23 cellular contexts compared by ENCODE assay signal in genomic region chr2:6723865-6724571, GRCh38.
A peak's percentile ranks its signal among the peaks of the same experiment; 100 is the strongest.
DNase-seq lines count a peak whose midpoint lies in the region; ATAC-seq and TF ChIP-seq lines count a peak whose summit lies in the region.
"Had no signal": no experiment of that assay in that cellular context is flagged by ENCODE, and none has a peak within 500 bp of the region (broad histone marks: within the 10 kb centered on the region; RNA-seq: fewer than 3 reads in every experiment).

No MANE protein-coding gene starts in this region.

- H3K36me3 ChIP-seq in BE2C (no peaks in the 10 kb centered on the region), smooth muscle cell (ENCODE audit: low read depth) (no peaks in the 10 kb centered on the region), prostate gland (no peaks in the 10 kb centered on the region)
- H3K36me3 ChIP-seq: esophagus squamous epithelium, gastroesophageal sphincter, right lobe of liver, tibial nerve had no signal

- no peaks in the 10 kb centered on the region for H3K79me2 ChIP-seq in smooth muscle cell (ENCODE audit: low read depth)
- H3K79me2 ChIP-seq: parathyroid adenoma had no signal

- no peak for TF ChIP-seq POLR2A in prostate gland (IDR thresholded peaks at IDR 0.05)

- H3K27me3 ChIP-seq in BE2C: no peaks in the 10 kb centered on the region
- no peaks in the 10 kb centered on the region for H3K27me3 ChIP-seq in smooth muscle cell (ENCODE audit: low read depth)
- H3K27me3 ChIP-seq in prostate gland (replicated peaks; ENCODE audit: insufficient read depth): no peaks in the 10 kb centered on the region
- H3K27me3 ChIP-seq: esophagus squamous epithelium, gastroesophageal sphincter, right lobe of liver, tibial nerve had no signal

- H3K4me3 ChIP-seq in BE2C (ENCODE audit: low read depth, low read length) (no peak overlapping the region), smooth muscle cell (no peak overlapping the region), prostate gland (no peak overlapping the region)
- H3K4me3 ChIP-seq: esophagus squamous epithelium, gastroesophageal sphincter, right lobe of liver, tibial nerve had no signal

- no peak for TF ChIP-seq CTCF in BE2C (IDR thresholded peaks at IDR 0.05; ENCODE audit: low read depth, low read length)
- TF ChIP-seq CTCF in VCaP (conservative IDR thresholded peaks at IDR 0.05): no peak
- no peak for TF ChIP-seq CTCF in smooth muscle cell (IDR thresholded peaks at IDR 0.05; ENCODE audit: borderline replicate concordance, insufficient read depth, poor library complexity, severe bottlenecking)
- TF ChIP-seq CTCF in prostate gland (IDR thresholded peaks at IDR 0.05): no peak

- intact Hi-C loops in prostate gland (cut with DNase I): no loop called here

- ATAC-seq in HG03432 (IDR thresholded peaks at IDR 0.05; ENCODE audit: unreplicated experiment) (no peak), HG03045 (IDR thresholded peaks at IDR 0.05; ENCODE audit: unreplicated experiment) (no peak)
- ATAC-seq: gastroesophageal sphincter; HCT116; left ventricle myocardium superior; natural killer cell treated with Interleukin-12 subunit alpha and Interleukin-12 subunit beta and Interleukin-15 and Interleukin-18, amount 100 ng/mL, for 72 hours; right lobe of liver had no signal

- H3F3A ChIP-seq in smooth muscle cell (ENCODE audit: low read depth): no peaks in the 10 kb centered on the region

- WGBS in smooth muscle cell (ENCODE audit: low lambda C conversion rate): 84% methylated on average over 8 of the region's 8 CpGs
- WGBS in prostate gland: 46% methylated on average over 8 of the region's 8 CpGs

- H3K27ac ChIP-seq in VCaP (peak overlapping the region; percentile 28; the same call in 1 of the 2 replicates), smooth muscle cell (ENCODE audit: low read depth) (no peak overlapping the region), prostate gland (no peak overlapping the region)
- H3K27ac ChIP-seq: esophagus squamous epithelium, gastroesophageal sphincter, parathyroid adenoma, right lobe of liver, tibial nerve had no signal

- no peak overlapping the region for H2AFZ ChIP-seq in smooth muscle cell (ENCODE audit: low read depth)
- H2AFZ ChIP-seq: parathyroid adenoma had no signal

- H3K9me3 ChIP-seq in BE2C: no peaks in the 10 kb centered on the region
- H3K9me3 ChIP-seq in smooth muscle cell (replicated peaks; ENCODE audit: low read depth): no peaks in the 10 kb centered on the region
- no peaks in the 10 kb centered on the region for H3K9me3 ChIP-seq in prostate gland
- H3K9me3 ChIP-seq: esophagus squamous epithelium, gastroesophageal sphincter, right lobe of liver, tibial nerve had no signal

- H3K4me1 ChIP-seq in BE2C (peaks cover 16% of the 10 kb centered on the region), smooth muscle cell (ENCODE audit: low read depth) (no peaks in the 10 kb centered on the region), prostate gland (replicated peaks) (no peaks in the 10 kb centered on the region)
- H3K4me1 ChIP-seq: esophagus squamous epithelium, gastroesophageal sphincter, parathyroid adenoma, right lobe of liver, tibial nerve had no signal

- DNase-seq in BE2C: peak; percentile 76
- DNase-seq in NCI-H1105 (lab: John Stamatoyannopoulos, UW): peak; percentile 79
- DNase-seq in NCI-H2227 (lab: John Stamatoyannopoulos, UW; ENCODE audit: unreplicated experiment): peak; percentile 29
- DNase-seq in smooth muscle cell (lab: John Stamatoyannopoulos, UW; ENCODE audit: unreplicated experiment): no peak
- DNase-seq in prostate gland (ENCODE audit: low spot score): no peak
- DNase-seq: activated B cell treated with CpG ODN at 0.5 μM for 24 hours; activated naive CD4-positive, alpha-beta T cell treated with anti-CD3 and anti-CD28 coated beads, Interleukin-2, amount 50 U/mL, for 16 hours; esophagus squamous epithelium; hypothalamus; IMR-90; left ventricle myocardium superior; NCI-H1694 treated with DMSO at 0.1 percent for 48 hours; NCI-H524; right lobe of liver; SW 1271 had no signal

- H4K20me1 ChIP-seq in smooth muscle cell (ENCODE audit: low read depth): no peaks in the 10 kb centered on the region

- H3K9ac ChIP-seq in smooth muscle cell (ENCODE audit: low read depth): no peak overlapping the region
- H3K9ac ChIP-seq: parathyroid adenoma had no signal

- no peak overlapping the region for H3K4me2 ChIP-seq in smooth muscle cell

Comparison
In these comparisons a context has a peak if more than half of its experiments do, and no peak if none do; other contexts are left out.
1. DNase-seq: peak in BE2C (single experiment), NCI-H1105 (single experiment) and NCI-H2227 (single experiment); none in smooth muscle cell (single experiment) and prostate gland (single experiment).